In genomic region chr15:44775923-44776322, GRCh38 we compare ENCODE assay signal across 1 cellular context.
TF ChIP-seq lines count a peak whose summit lies in the region.

No MANE protein-coding gene starts in this region.

TF ChIP-seq in H1, 55 proteins besides CTCF, POLR2A, EP300 and RAD21 (continued from another document):
- TF ChIP-seq JUN (IDR thresholded peaks at IDR 0.05; ENCODE audit: low read depth, low read length), result no peak
